12 cellular contexts compared by ENCODE assay signal in the genomic region with DNA sequence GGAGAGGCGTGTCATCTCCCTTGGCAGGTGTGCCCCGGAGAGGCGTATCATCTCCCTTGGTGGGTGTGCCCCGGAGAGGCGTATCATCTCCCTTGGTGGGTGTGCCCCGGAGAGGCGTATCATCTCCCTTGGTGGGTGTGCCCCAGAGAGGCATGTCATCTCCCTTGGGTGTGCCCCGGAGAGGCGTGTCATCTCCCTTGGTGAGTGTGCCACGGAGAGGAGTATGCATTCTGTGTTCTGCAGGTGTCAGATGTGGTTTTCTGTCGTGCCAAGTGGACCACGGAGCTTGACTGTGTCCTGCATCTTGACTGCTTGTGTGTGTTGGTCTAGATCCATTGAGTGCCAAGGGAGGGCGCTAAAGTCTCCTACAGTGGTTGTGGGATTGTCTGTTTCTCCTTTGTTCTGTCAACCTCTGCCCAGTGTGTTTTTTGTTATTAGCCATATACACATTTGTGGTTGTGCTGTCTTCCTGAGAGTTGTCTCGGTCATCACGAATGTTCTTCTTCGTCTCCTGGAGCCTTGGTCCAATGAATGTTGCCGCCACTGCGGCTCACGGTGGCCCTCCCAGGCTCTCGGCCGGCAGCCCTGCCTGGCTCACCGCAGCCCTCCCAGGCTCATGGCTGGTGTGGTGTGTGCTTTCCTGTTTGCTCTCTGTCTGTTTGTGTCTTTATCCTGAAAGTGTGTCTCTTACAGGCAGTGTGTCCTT.
DNase-seq lines count a peak whose midpoint lies in the region; ATAC-seq and TF ChIP-seq lines count a peak whose summit lies in the region.
"Had no signal": no experiment of that assay in that cellular context is flagged by ENCODE, and none has a peak within 500 bp of the region (broad histone marks: within the 10 kb centered on the region; RNA-seq: fewer than 3 reads in every experiment).

No MANE protein-coding gene starts in this region.

- WGBS in aorta, 2 donors: 85 to 89% methylated on average over 21 to 22 of the region's 22 CpGs

- H3K9me3 Mint-ChIP-seq in activated naive CD8-positive, alpha-beta T cell treated with anti-CD3 and anti-CD28 coated beads, Interleukin-2, amount 10 ng/mL, durations not matched to agents 7 days and 5 days: no peaks in the 10 kb centered on the region
- H3K9me3 Mint-ChIP-seq in activated naive CD8-positive, alpha-beta T cell treated with anti-CD3 and anti-CD28 coated beads for 36 hours: no peaks in the 10 kb centered on the region
- H3K9me3 Mint-ChIP-seq in memory B cell: no peaks in the 10 kb centered on the region
- H3K9me3 Mint-ChIP-seq: neural crest cell had no signal

- no peak overlapping the region for H3K27ac Mint-ChIP-seq in activated naive CD8-positive, alpha-beta T cell treated with anti-CD3 and anti-CD28 coated beads, Interleukin-2, amount 10 ng/mL, durations not matched to agents 7 days and 5 days
- H3K27ac Mint-ChIP-seq in activated naive CD8-positive, alpha-beta T cell treated with anti-CD3 and anti-CD28 coated beads for 36 hours: no peak overlapping the region
- peak overlapping the region; percentile 79 for H3K27ac Mint-ChIP-seq in memory B cell

- peak; percentile 15 for DNase-seq in activated naive CD8-positive, alpha-beta T cell treated with anti-CD3 and anti-CD28 coated beads, Interleukin-2, amount 10 ng/mL, durations not matched to agents 7 days and 5 days
- no peak for DNase-seq in activated naive CD8-positive, alpha-beta T cell treated with anti-CD3 and anti-CD28 coated beads for 36 hours
- DNase-seq in memory B cell (ENCODE audit: low spot score in 2 of 2) (peak; percentile 35 to 55), aorta (peak in 1 of 2 donors; percentile 67), GDM1 (lab: John Stamatoyannopoulos, UW) (no peak)
- DNase-seq: activated naive CD4-positive, alpha-beta T cell treated with anti-CD3 and anti-CD28 coated beads, Interleukin-2, amount 50 U/mL, for 16 hours; NCI-H1092 treated with DMSO at 0.1 percent for 48 hours had no signal

- H3K27me3 Mint-ChIP-seq in activated naive CD8-positive, alpha-beta T cell treated with anti-CD3 and anti-CD28 coated beads, Interleukin-2, amount 10 ng/mL, durations not matched to agents 7 days and 5 days: peaks cover 6% of the 10 kb centered on the region
- H3K27me3 Mint-ChIP-seq in activated naive CD8-positive, alpha-beta T cell treated with anti-CD3 and anti-CD28 coated beads for 36 hours: no peaks in the 10 kb centered on the region
- no peaks in the 10 kb centered on the region for H3K27me3 Mint-ChIP-seq in memory B cell

- ATAC-seq in activated naive CD8-positive, alpha-beta T cell treated with anti-CD3 and anti-CD28 coated beads, Interleukin-2, amount 10 ng/mL, durations not matched to agents 7 days and 5 days (ENCODE audit: low read depth): no peak
- ATAC-seq in memory B cell (ENCODE audit: low read depth): peak; percentile 84
- no peak for ATAC-seq in aorta (ENCODE audit: low FRiP score)
- no peak for ATAC-seq in HG03196 (IDR thresholded peaks at IDR 0.05; ENCODE audit: unreplicated experiment)
- no peak for ATAC-seq in HG03354 (IDR thresholded peaks at IDR 0.05; ENCODE audit: poor library complexity, severe bottlenecking, unreplicated experiment)

- H3K4me1 Mint-ChIP-seq in activated naive CD8-positive, alpha-beta T cell treated with anti-CD3 and anti-CD28 coated beads, Interleukin-2, amount 10 ng/mL, durations not matched to agents 7 days and 5 days: peaks cover 14% of the 10 kb centered on the region
- peaks cover 21% of the 10 kb centered on the region for H3K4me1 Mint-ChIP-seq in activated naive CD8-positive, alpha-beta T cell treated with anti-CD3 and anti-CD28 coated beads for 36 hours
- H3K4me1 Mint-ChIP-seq in memory B cell: peaks cover 38% of the 10 kb centered on the region

- POLR2A ChIA-PET in activated naive CD8-positive, alpha-beta T cell treated with anti-CD3 and anti-CD28 coated beads, Interleukin-2, amount 10 ng/mL, durations not matched to agents 7 days and 5 days (lab: Charles Lee): interaction anchor here (0.6 kb wide), 1 partner anchor 133 kb away, joined by 3 read pairs; no protein-coding TSS in a partner anchor

- H3K9me3 ChIP-seq in aorta (ENCODE audit: control insufficient read depth, low read length): no peaks in the 10 kb centered on the region
- H3K9me3 ChIP-seq: upper lobe of left lung had no signal

- H3K36me3 Mint-ChIP-seq in activated naive CD8-positive, alpha-beta T cell treated with anti-CD3 and anti-CD28 coated beads, Interleukin-2, amount 10 ng/mL, durations not matched to agents 7 days and 5 days: peaks cover 3% of the 10 kb centered on the region
- H3K36me3 Mint-ChIP-seq in activated naive CD8-positive, alpha-beta T cell treated with anti-CD3 and anti-CD28 coated beads for 36 hours: no peaks in the 10 kb centered on the region
- H3K36me3 Mint-ChIP-seq in memory B cell: peaks cover 3% of the 10 kb centered on the region

- H3K4me3 ChIP-seq in aorta (ENCODE audit: low read length in 2 of 2): no peak overlapping the region
- H3K4me3 ChIP-seq: upper lobe of left lung had no signal

- intact Hi-C loops in aorta (cut with DNase I): loop anchor here (5.0 to 10.0 kb wide), 3 partner anchors 57 to 240 kb away; a partner anchor contains a TSS

- H3K27ac ChIP-seq in VCaP (peak overlapping the region; percentile 38; the same call in 1 of the 2 replicates), aorta (ENCODE audit: low read depth in 1 of 2, low read length in 2 of 2) (peak overlapping the region; percentile 7 to 29)

- no peaks in the 10 kb centered on the region for H3K27me3 ChIP-seq in aorta (ENCODE audit: control insufficient read depth in 1 of 2, insufficient read depth in 2 of 2, low read length in 1 of 2)
- H3K27me3 ChIP-seq: upper lobe of left lung had no signal

- peak; percentile 27; the same call in 1 of the 2 replicates for TF ChIP-seq CTCF in VCaP (conservative IDR thresholded peaks at IDR 0.05)

- no peak overlapping the region for H3K4me3 Mint-ChIP-seq in activated naive CD8-positive, alpha-beta T cell treated with anti-CD3 and anti-CD28 coated beads, Interleukin-2, amount 10 ng/mL, durations not matched to agents 7 days and 5 days
- no peak overlapping the region for H3K4me3 Mint-ChIP-seq in activated naive CD8-positive, alpha-beta T cell treated with anti-CD3 and anti-CD28 coated beads for 36 hours
- no peak overlapping the region for H3K4me3 Mint-ChIP-seq in memory B cell
- H3K4me3 Mint-ChIP-seq: neural crest cell had no signal

- H3K4me1 ChIP-seq in aorta (ENCODE audit: control insufficient read depth in 1 of 2, insufficient read depth in 2 of 2, low read length in 2 of 2): peaks cover 0 to 6% of the 10 kb centered on the region in 2 donors

- no peaks in the 10 kb centered on the region for H3K36me3 ChIP-seq in aorta (ENCODE audit: control insufficient read depth in 1 of 2, insufficient read depth in 2 of 2, low read length in 1 of 2)
- H3K36me3 ChIP-seq: upper lobe of left lung had no signal

Comparison
In these comparisons a context has a peak if more than half of its experiments do, and no peak if none do; other contexts are left out.
1. DNase-seq: peak in activated naive CD8-positive, alpha-beta T cell treated with anti-CD3 and anti-CD28 coated beads, Interleukin-2, amount 10 ng/mL, durations not matched to agents 7 days and 5 days (single experiment) and memory B cell (2 of 2); none in activated naive CD8-positive, alpha-beta T cell treated with anti-CD3 and anti-CD28 coated beads for 36 hours (single experiment) and GDM1 (single experiment).